8 cellular contexts compared by ENCODE assay signal in genomic region chr20:42889517-42889916, GRCh38.
"Had no signal": no experiment of that assay in that cellular context is flagged by ENCODE, and none has a peak within 500 bp of the region (broad histone marks: within the 10 kb centered on the region; RNA-seq: fewer than 3 reads in every experiment).

No MANE protein-coding gene starts in this region.

- H3K4me3 ChIP-seq: GM23248, GM23338, HAP-1 had no signal

- H3K27ac Mint-ChIP-seq: GM23338, H9, HFFc6 had no signal

- H3K36me3 ChIP-seq: HAP-1 had no signal

- H3K27ac ChIP-seq: GM23248 had no signal

- H3K4me3 Mint-ChIP-seq: GM23338, H9, HFFc6 had no signal

- H2AFZ ChIP-seq: GM23248, GM23338 had no signal

- DNase-seq: GM23248, GOT3, H7, H9, HCEC 1CT, HFFc6 had no signal

- H3K4me1 Mint-ChIP-seq: GM23338, H9 had no signal

- H3K9me3 ChIP-seq: HAP-1 had no signal

- H3K9ac ChIP-seq: GM23248 had no signal

- H3K9me3 Mint-ChIP-seq: H9 had no signal

- H3K4me1 ChIP-seq: HAP-1 had no signal

- H3K4me2 ChIP-seq: GM23338 had no signal
